ENCODE assay signal across 9 cellular contexts in the genomic region with DNA sequence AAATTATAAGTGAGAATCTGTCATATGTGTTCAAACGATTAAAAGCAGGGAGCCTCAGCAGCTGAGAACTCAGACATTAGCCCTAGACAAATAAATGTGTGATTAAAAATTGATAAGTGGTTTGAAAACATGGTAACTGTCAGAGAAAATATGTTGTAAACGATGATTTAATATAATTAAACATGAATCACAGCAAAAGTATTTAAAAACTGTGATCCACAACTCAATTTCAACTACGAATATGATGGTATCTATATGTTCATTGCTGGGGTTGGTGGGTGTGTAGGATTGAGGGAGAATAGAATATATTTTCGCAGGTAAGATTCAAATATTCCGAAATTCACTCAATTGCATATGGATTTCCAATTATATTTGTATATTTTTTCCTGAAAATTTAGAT.
"Had no signal": no experiment of that assay in that cellular context is flagged by ENCODE, and none has a peak within 500 bp of the region (broad histone marks: within the 10 kb centered on the region; RNA-seq: fewer than 3 reads in every experiment).

No MANE protein-coding gene starts in this region.

- DNase-seq: GM23248, GOT3, H7, H9, HCEC 1CT, HFFc6 had no signal

- H3K4me3 ChIP-seq: GM23248, GM23338, HAP-1 had no signal

- H3K4me2 ChIP-seq: GM23338 had no signal

- ATAC-seq: GM23338, HCT116 had no signal

- H3K9ac ChIP-seq: GM23248 had no signal

- H3K36me3 ChIP-seq: HAP-1 had no signal

- H3K27ac ChIP-seq: GM23248 had no signal

- H2AFZ ChIP-seq: GM23248, GM23338 had no signal

- H3K9me3 ChIP-seq: HAP-1 had no signal

- H3K4me1 ChIP-seq: HAP-1 had no signal
